18 cellular contexts compared by ENCODE assay signal in genomic region chr5:42514759-42515158, GRCh38.
DNase-seq lines count a peak whose midpoint lies in the region; ATAC-seq, FAIRE-seq and TF ChIP-seq lines count a peak whose summit lies in the region.
"Had no signal": no experiment of that assay in that cellular context is flagged by ENCODE, and none has a peak within 500 bp of the region (broad histone marks: within the 10 kb centered on the region; RNA-seq: fewer than 3 reads in every experiment).

No MANE protein-coding gene starts in this region.

- no peak for TF ChIP-seq POLR2A in gastroesophageal sphincter (IDR thresholded peaks at IDR 0.05)

- no peaks in the 10 kb centered on the region for H3K4me1 Mint-ChIP-seq in memory B cell
- H3K4me1 Mint-ChIP-seq: activated naive CD8-positive, alpha-beta T cell treated with anti-CD3 and anti-CD28 coated beads, Interleukin-2, amount 10 ng/mL, durations not matched to agents 7 days and 5 days; CD4-positive, CD25-positive, alpha-beta regulatory T cell had no signal

- no peaks in the 10 kb centered on the region for H3K27me3 Mint-ChIP-seq in memory B cell
- H3K27me3 Mint-ChIP-seq: activated naive CD8-positive, alpha-beta T cell treated with anti-CD3 and anti-CD28 coated beads, Interleukin-2, amount 10 ng/mL, durations not matched to agents 7 days and 5 days; CD4-positive, CD25-positive, alpha-beta regulatory T cell had no signal

- H3K27me3 ChIP-seq in SJCRH30: no peaks in the 10 kb centered on the region
- no peaks in the 10 kb centered on the region for H3K27me3 ChIP-seq in gastroesophageal sphincter

- no peak for FAIRE-seq in D721Med (lab: Jason Lieb, UNC)
- FAIRE-seq: GM19239, H54, RCC 7860, TTC549 had no signal

- no peaks in the 10 kb centered on the region for H3K36me3 ChIP-seq in SJCRH30
- no peaks in the 10 kb centered on the region for H3K36me3 ChIP-seq in gastroesophageal sphincter

- no peak overlapping the region; the same call in 1 of the 2 replicates for H3K27ac ChIP-seq in SJCRH30
- no peak overlapping the region for H3K27ac ChIP-seq in gastroesophageal sphincter

- no peak overlapping the region for H3K27ac Mint-ChIP-seq in memory B cell
- H3K27ac Mint-ChIP-seq: activated naive CD8-positive, alpha-beta T cell treated with anti-CD3 and anti-CD28 coated beads, Interleukin-2, amount 10 ng/mL, durations not matched to agents 7 days and 5 days had no signal

- peak; percentile 56 for ATAC-seq in GM18868 (IDR thresholded peaks at IDR 0.05; ENCODE audit: unreplicated experiment)
- peak; percentile 59 for ATAC-seq in memory B cell (ENCODE audit: low read depth)
- ATAC-seq in gastroesophageal sphincter: no peak
- ATAC-seq in HG03095 (IDR thresholded peaks at IDR 0.05; ENCODE audit: unreplicated experiment): no peak
- ATAC-seq: esophagus mucosa had no signal

- H3K9me3 ChIP-seq in SJCRH30 (replicated peaks): no peaks in the 10 kb centered on the region
- H3K9me3 ChIP-seq in gastroesophageal sphincter: no peaks in the 10 kb centered on the region

- no peak overlapping the region for H3K4me3 Mint-ChIP-seq in memory B cell
- H3K4me3 Mint-ChIP-seq: activated naive CD8-positive, alpha-beta T cell treated with anti-CD3 and anti-CD28 coated beads, Interleukin-2, amount 10 ng/mL, durations not matched to agents 7 days and 5 days; CD4-positive, CD25-positive, alpha-beta regulatory T cell had no signal

- TF ChIP-seq EP300 in gastroesophageal sphincter (IDR thresholded peaks at IDR 0.05): no peak

- H3K4me1 ChIP-seq in SJCRH30: peaks cover 56% of the 10 kb centered on the region
- H3K4me1 ChIP-seq in gastroesophageal sphincter: peaks cover 0 to 47% (median 5%) of the 10 kb centered on the region in 3 donors

- 71 to 93% methylated on average over 2 of the region's 2 CpGs for WGBS in gastroesophageal sphincter (ENCODE audit: low coverage in 1 of 2), 2 donors

- TF ChIP-seq CTCF in D721Med (IDR thresholded peaks at IDR 0.05; ENCODE audit: insufficient read depth, missing control alignments) (peak; percentile 4), gastroesophageal sphincter (IDR thresholded peaks at IDR 0.05) (no peak)

- H3K9me3 Mint-ChIP-seq in memory B cell: no peaks in the 10 kb centered on the region
- H3K9me3 Mint-ChIP-seq: activated naive CD8-positive, alpha-beta T cell treated with anti-CD3 and anti-CD28 coated beads, Interleukin-2, amount 10 ng/mL, durations not matched to agents 7 days and 5 days; CD4-positive, CD25-positive, alpha-beta regulatory T cell had no signal

- H3K4me3 ChIP-seq in SJCRH30: no peak overlapping the region
- no peak overlapping the region for H3K4me3 ChIP-seq in gastroesophageal sphincter

- no peaks in the 10 kb centered on the region for H3K36me3 Mint-ChIP-seq in memory B cell
- H3K36me3 Mint-ChIP-seq: activated naive CD8-positive, alpha-beta T cell treated with anti-CD3 and anti-CD28 coated beads, Interleukin-2, amount 10 ng/mL, durations not matched to agents 7 days and 5 days; CD4-positive, CD25-positive, alpha-beta regulatory T cell had no signal

- no peak for DNase-seq in D721Med (ENCODE audit: insufficient read length, low spot score)
- peak; percentile 50 to 75 for DNase-seq in SJCRH30
- peak in 1 of 2 donors; percentile 20 for DNase-seq in memory B cell (ENCODE audit: low spot score in 2 of 2)
- no peak for DNase-seq in SW480 (ENCODE audit: low spot score)
- no peak for DNase-seq in midbrain (lab: John Stamatoyannopoulos, UW)
- DNase-seq: activated CD8-positive, alpha-beta memory T cell treated with anti-CD3 and anti-CD28 coated beads, Interleukin-2, amount 50 U/mL, for 48 hours; activated naive CD8-positive, alpha-beta T cell treated with anti-CD3 and anti-CD28 coated beads, Interleukin-2, amount 10 ng/mL, durations not matched to agents 7 days and 5 days; NCI-H187 treated with DMSO at 0.1 percent for 48 hours; retina had no signal

Comparison
In these comparisons a context has a peak if more than half of its experiments do, and no peak if none do; other contexts are left out.
1. DNase-seq: peak in SJCRH30 (2 of 2); none in D721Med (single experiment), SW480 (single experiment) and midbrain (single experiment).
2. ATAC-seq: peak in GM18868 (single experiment) and memory B cell (single experiment); none in gastroesophageal sphincter (single experiment) and HG03095 (single experiment).